ENCODE assay signal across 23 cellular contexts in the genomic region with DNA sequence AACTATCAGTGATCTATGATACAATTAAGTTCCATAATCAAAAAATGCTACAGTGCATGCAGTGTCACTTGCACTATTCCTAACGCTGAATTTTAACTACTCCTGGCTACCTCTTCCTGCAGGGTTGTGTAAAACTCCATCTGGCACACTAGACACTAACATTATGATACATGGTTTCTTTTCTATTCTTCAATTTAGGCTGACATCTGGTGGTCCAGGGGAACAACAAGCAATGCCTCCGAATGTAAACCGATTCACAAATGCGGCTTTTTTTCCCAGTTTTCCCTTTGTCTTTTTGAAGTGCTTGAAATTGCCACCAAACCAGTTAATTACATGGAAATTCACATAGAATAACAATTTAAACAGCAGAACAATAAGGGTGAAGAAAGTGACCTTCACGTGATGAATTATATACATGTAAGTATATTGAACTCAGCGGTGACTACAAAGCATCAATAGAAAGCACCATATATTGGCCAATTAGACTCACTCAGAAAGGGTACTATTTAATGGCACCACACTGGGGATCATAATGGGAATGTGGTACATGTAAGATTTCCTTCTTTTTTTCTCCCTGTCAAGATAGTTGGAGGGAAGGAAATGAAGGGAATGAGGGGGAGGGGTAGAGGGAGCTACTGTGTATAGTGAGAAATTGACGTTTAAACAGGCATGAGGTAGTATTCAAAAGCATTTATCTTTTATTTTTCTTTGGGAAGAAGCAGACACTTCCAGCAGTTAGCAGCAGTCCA.
DNase-seq lines count a peak whose midpoint lies in the region; ATAC-seq lines count a peak whose summit lies in the region.
"Had no signal": no experiment of that assay in that cellular context is flagged by ENCODE, and none has a peak within 500 bp of the region (broad histone marks: within the 10 kb centered on the region; RNA-seq: fewer than 3 reads in every experiment).

No MANE protein-coding gene starts in this region.

- no peak for ATAC-seq in GM18520 (IDR thresholded peaks at IDR 0.05; ENCODE audit: unreplicated experiment)
- ATAC-seq in HG02763 (IDR thresholded peaks at IDR 0.05; ENCODE audit: unreplicated experiment), result no peak
- ATAC-seq: activated naive CD8-positive, alpha-beta T cell treated with anti-CD3 and anti-CD28 coated beads, Interleukin-2, amount 50 U/mL, for 24 hours; mucosa of descending colon had no signal

- DNase-seq in DMS 273 treated with DMSO at 0.1 percent for 48 hours (lab: John Stamatoyannopoulos, UW), result peak; percentile 16
- DNase-seq in NCI-H1417 treated with DMSO at 0.1 percent for 48 hours (lab: John Stamatoyannopoulos, UW), result peak; percentile 71
- DNase-seq in NCI-H69 (lab: John Stamatoyannopoulos, UW), result peak; percentile 99
- DNase-seq in iPS-NIHi11 (ENCODE audit: low spot score), result peak; percentile 8
- no peak for DNase-seq in OCI-M2 (lab: John Stamatoyannopoulos, UW; ENCODE audit: unreplicated experiment)
- no peak for DNase-seq in stimulated activated naive CD4-positive, alpha-beta T cell treated with Interleukin-2 at 50 U/mL for 16 hours (lab: John Stamatoyannopoulos, UW)
- DNase-seq: activated CD8-positive, alpha-beta memory T cell treated with anti-CD3 and anti-CD28 coated beads, Interleukin-2, amount 50 U/mL, for 48 hours; activated naive CD8-positive, alpha-beta T cell treated with anti-CD3 and anti-CD28 coated beads, Interleukin-2, amount 50 U/mL, for 24 hours; CD4-positive, alpha-beta memory T cell; DMS79; HCEC 1CT; heart right ventricle; mucosa of descending colon; NCI-H1436 treated with DMSO at 0.1 percent for 48 hours; NCI-H526; nucleus accumbens; OCI-M1; SHP77 treated with DMSO at 0.1 percent for 48 hours; spleen; stimulated activated CD4-positive, alpha-beta T cell treated with anti-CD3 and anti-CD28 coated beads, Interleukin-4, amount 100 ng/mL, for 4 hours; trophoblast cell had no signal

Comparison
In these comparisons a context has a peak if more than half of its experiments do, and no peak if none do; other contexts are left out.
1. DNase-seq: peak in DMS 273 treated with DMSO at 0.1 percent for 48 hours (single experiment), NCI-H1417 treated with DMSO at 0.1 percent for 48 hours (single experiment), NCI-H69 (single experiment) and iPS-NIHi11 (single experiment); none in OCI-M2 (single experiment) and stimulated activated naive CD4-positive, alpha-beta T cell treated with Interleukin-2 at 50 U/mL for 16 hours (single experiment).